In genomic region chr3:53753518-53754183, GRCh38 we compare ENCODE assay signal across 11 cellular contexts.
A peak's percentile ranks its signal among the peaks of the same experiment; 100 is the strongest.
DNase-seq lines count a peak whose midpoint lies in the region; ATAC-seq, FAIRE-seq and TF ChIP-seq lines count a peak whose summit lies in the region.
"Had no signal": no experiment of that assay in that cellular context is flagged by ENCODE, and none has a peak within 500 bp of the region (broad histone marks: within the 10 kb centered on the region; RNA-seq: fewer than 3 reads in every experiment).

No MANE protein-coding gene starts in this region.

- H3K36me3 ChIP-seq in H1 (ENCODE audit: control insufficient read depth in 2 of 4, insufficient read depth in 4 of 4, low read length in 3 of 4), result no peaks in the 10 kb centered on the region

- CTCF ChIA-PET in H1 (lab: Charles Lee; ENCODE audit: partially characterized antibody), result no interaction called here

- peak overlapping the region; percentile 49; the same call in 1 of the 2 replicates for H2BK5ac ChIP-seq in H1 (ENCODE audit: low read depth, low read length)

- H3K56ac ChIP-seq in H1 (replicated peaks; ENCODE audit: insufficient read length, low read depth, low read length), result no peak overlapping the region

- TF ChIP-seq RAD21 in H1 (IDR thresholded peaks at IDR 0.05 in 1 of 2, conservative IDR thresholded peaks at IDR 0.05 in 1 of 2; ENCODE audit: low read depth in 2 of 2, low read length in 2 of 2), result no peak

- TF ChIP-seq POLR2A in H1 (IDR thresholded peaks at IDR 0.05; ENCODE audit: control extremely low read depth in 1 of 2, low read depth in 2 of 2, low read length in 2 of 2), result no peak

- H3K79me2 ChIP-seq in H1 (ENCODE audit: control insufficient read depth in 1 of 2, insufficient read depth in 2 of 2, low read length in 2 of 2), result no peaks in the 10 kb centered on the region

- WGBS in H1 (ENCODE audit: extremely low coverage in 1 of 2, insufficient coverage in 1 of 2, insufficient read length in 1 of 2, insufficient replicate concordance in 2 of 2, low coverage in 1 of 2, low lambda C conversion rate in 2 of 2, missing lambda C conversion rate in 1 of 2), 2 experiments, result 90% methylated on average over 9 of the region's 9 CpGs; no CpG with 5 or more reads in 1 of the 2 experiments

- no peak overlapping the region for H2BK120ac ChIP-seq in H1 (replicated peaks; ENCODE audit: low read depth, low read length)

- no peak overlapping the region for H2AFZ ChIP-seq in H1 (ENCODE audit: low read length)

- H4K20me1 ChIP-seq in H1 (replicated peaks in 1 of 2; ENCODE audit: control insufficient read depth in 1 of 2, insufficient read depth in 2 of 2, low read length in 2 of 2), result no peaks in the 10 kb centered on the region

- no peaks in the 10 kb centered on the region; a peak in 2 of 7 replicates for H3K27me3 ChIP-seq in H1 (replicated peaks in 1 of 4; ENCODE audit: control insufficient read depth in 3 of 4, extremely low read depth in 1 of 4, insufficient read depth in 3 of 4, low read length in 3 of 4)
- H3K27me3 ChIP-seq: testis had no signal

- peak overlapping the region; percentile 20; the same call in 1 of the 2 replicates for H2BK12ac ChIP-seq in H1 (ENCODE audit: low read depth, low read length)

- H3K23me2 ChIP-seq in H1 (ENCODE audit: low read depth, low read length), result no peaks in the 10 kb centered on the region

- H3K4me3 ChIP-seq in H1 (ENCODE audit: extremely low read depth in 1 of 4, insufficient read depth in 2 of 4, low read depth in 3 of 4, low read length in 4 of 4), result no peak overlapping the region
- H3K4me3 ChIP-seq: testis had no signal

- H3K9me3 ChIP-seq in H1 (ENCODE audit: insufficient read depth in 2 of 2, low read depth in 1 of 2, low read length in 1 of 2), result no peaks in the 10 kb centered on the region
- H3K9me3 ChIP-seq: testis had no signal

- TF ChIP-seq CTCF in H1 (IDR thresholded peaks at IDR 0.05; ENCODE audit: control extremely low read depth in 1 of 3, insufficient read depth in 1 of 3, low read depth in 1 of 3, low read length in 3 of 3), result no peak

- H4K8ac ChIP-seq in H1 (ENCODE audit: extremely low read depth, insufficient read depth, low read length), result no peak overlapping the region; the same call in 1 of the 2 replicates

- H3K14ac ChIP-seq in H1 (ENCODE audit: insufficient read length), result no peak overlapping the region

- H3K4ac ChIP-seq in H1 (replicated peaks; ENCODE audit: insufficient read length, low read depth, low read length), result no peak overlapping the region

- no peak overlapping the region for H4K5ac ChIP-seq in H1 (ENCODE audit: insufficient read length, low read depth, low read length)

- no peak overlapping the region for H4K91ac ChIP-seq in H1 (replicated peaks; ENCODE audit: insufficient read length, low read length)

- no peak overlapping the region for H2BK20ac ChIP-seq in H1 (ENCODE audit: low read length)

- no peak overlapping the region for H3K23ac ChIP-seq in H1 (ENCODE audit: insufficient read length)

- no peak overlapping the region for H3K27ac ChIP-seq in H1 (ENCODE audit: low read depth, low read length)
- H3K27ac ChIP-seq: 22Rv1, testis had no signal

- no peak overlapping the region for H3K9ac ChIP-seq in H1 (replicated peaks in 1 of 4; ENCODE audit: extremely low read depth in 1 of 4, low read depth in 3 of 4, low read length in 3 of 4)

- H2AK5ac ChIP-seq in H1 (ENCODE audit: low read depth, low read length), result no peak overlapping the region

- no peak for TF ChIP-seq EP300 in H1 (IDR thresholded peaks at IDR 0.05; ENCODE audit: borderline replicate concordance in 1 of 2, low read depth in 2 of 2, low read length in 2 of 2)

- H3K79me1 ChIP-seq in H1 (ENCODE audit: low read depth, low read length), result no peaks in the 10 kb centered on the region

- H3K4me1 ChIP-seq in H1 (replicated peaks in 1 of 4; ENCODE audit: control insufficient read depth in 3 of 4, insufficient read depth in 4 of 4, low read length in 3 of 4), result peaks cover 3 to 10% (median 8%) of the 10 kb centered on the region in 4 experiments; a peak in 6 of 7 replicates
- H3K4me1 ChIP-seq: testis had no signal

- peak; percentile 34 for ATAC-seq in HG03354 (IDR thresholded peaks at IDR 0.05; ENCODE audit: poor library complexity, severe bottlenecking, unreplicated experiment)

- FAIRE-seq in GM18507 (lab: Jason Lieb, UNC) (peak; percentile 91), H1 (lab: Jason Lieb, UNC) (no peak)

- H3K18ac ChIP-seq in H1 (ENCODE audit: extremely low read depth, low read length), result no peak overlapping the region

- H2BK15ac ChIP-seq in H1 (ENCODE audit: low read length), result 0 out of 2 replicates have a peak overlapping the region, but pooled peaks have one; percentile 3

- DNase-seq in DMS153 (lab: John Stamatoyannopoulos, UW) (peak; percentile 39), DMS153 treated with DMSO at 0.1 percent for 48 hours (lab: John Stamatoyannopoulos, UW; ENCODE audit: unreplicated experiment) (no peak), GM18507 (ENCODE audit: extremely low spot score, insufficient read length, low read depth) (no peak), H1 (ENCODE audit: low read depth in 1 of 2, low spot score in 2 of 2) (no peak), D341Med (ENCODE audit: low spot score) (no peak), T-helper 9 cell (no peak), NCI-H187 (lab: John Stamatoyannopoulos, UW) (no peak)
- DNase-seq: NCI-H1092 treated with DMSO at 0.1 percent for 48 hours, testis had no signal

- POLR2A ChIA-PET in H1 (lab: Charles Lee; ENCODE audit: partially characterized antibody), result no interaction called here

- H3K4me2 ChIP-seq in H1 (ENCODE audit: insufficient read depth in 1 of 2, low read depth in 2 of 2, low read length in 2 of 2), result no peak overlapping the region

TF ChIP-seq in H1, 55 proteins besides CTCF, POLR2A, EP300 and RAD21:
- TF ChIP-seq MAFK (IDR thresholded peaks at IDR 0.05; ENCODE audit: low read depth, low read length) (0 out of 2 replicates have a peak, but pooled peaks have one; percentile 7), ATF2 (IDR thresholded peaks at IDR 0.05; ENCODE audit: low read length) (no peak), ATF3 (IDR thresholded peaks at IDR 0.05; ENCODE audit: insufficient read depth, low read depth, low read length) (no peak), POLR2AphosphoS5 (IDR thresholded peaks at IDR 0.05; ENCODE audit: low read depth, low read length) (no peak), CTBP2 (IDR thresholded peaks at IDR 0.05; ENCODE audit: borderline replicate concordance, insufficient read depth, insufficient read length, low read length) (no peak), FOSL1 (IDR thresholded peaks at IDR 0.05; ENCODE audit: insufficient read depth, low read depth, low read length) (no peak), YY1 (IDR thresholded peaks at IDR 0.05; ENCODE audit: low read depth, low read length) (no peak), RBBP5 (IDR thresholded peaks at IDR 0.05; ENCODE audit: borderline replicate concordance, low read depth, low read length) (no peak), SP2 (IDR thresholded peaks at IDR 0.05; ENCODE audit: low read length) (no peak), BACH1 (IDR thresholded peaks at IDR 0.05; ENCODE audit: low read length) (peak; percentile 46; the same call in 1 of the 2 replicates), SP1 (IDR thresholded peaks at IDR 0.05; ENCODE audit: low read depth, low read length) (no peak), NRF1 (IDR thresholded peaks at IDR 0.05; ENCODE audit: low read depth, low read length) (no peak), TAF1 (IDR thresholded peaks at IDR 0.05; ENCODE audit: low read depth, low read length) (no peak)
